12 cellular contexts compared by ENCODE assay signal in genomic region chr21:37139902-37140301, GRCh38.
DNase-seq lines count a peak whose midpoint lies in the region; ATAC-seq and TF ChIP-seq lines count a peak whose summit lies in the region.
"Had no signal": no experiment of that assay in that cellular context is flagged by ENCODE, and none has a peak within 500 bp of the region (broad histone marks: within the 10 kb centered on the region; RNA-seq: fewer than 3 reads in every experiment).

No MANE protein-coding gene starts in this region.

- peaks cover 7% of the 10 kb centered on the region for H3K36me3 ChIP-seq in BJ (ENCODE audit: control insufficient read depth, insufficient read depth, low read length)
- peaks cover 47% of the 10 kb centered on the region for H3K36me3 ChIP-seq in HUES64 (ENCODE audit: insufficient read depth, low read length)
- H3K36me3 ChIP-seq in brain microvascular endothelial cell (replicated peaks) = peaks cover 61% of the 10 kb centered on the region
- H3K36me3 ChIP-seq in ovary = no peaks in the 10 kb centered on the region
- peaks cover 0 to 71% of the 10 kb centered on the region in 2 donors for H3K36me3 ChIP-seq in gastroesophageal sphincter

- H3K4me1 ChIP-seq in HUES64 (ENCODE audit: insufficient read depth, low read length) (peaks cover 26% of the 10 kb centered on the region), ovary (ENCODE audit: insufficient read depth) (no peaks in the 10 kb centered on the region), gastroesophageal sphincter (no peaks in the 10 kb centered on the region)

- ATAC-seq in HG03159 (IDR thresholded peaks at IDR 0.05; ENCODE audit: unreplicated experiment) (no peak), gastroesophageal sphincter (no peak)

- intact Hi-C loops in ovary (cut with DNase I) = no loop called here

- WGBS in HUES64 = 16% methylated on average over 3 of the region's 4 CpGs
- WGBS in ovary, 3 donors = 57 to 69% (median 65%) methylated on average over 4 of the region's 4 CpGs
- WGBS in gastroesophageal sphincter (ENCODE audit: low coverage in 1 of 2), 2 donors = 40 to 56% methylated on average over 4 of the region's 4 CpGs

- no peak overlapping the region for H3K9ac ChIP-seq in HUES64 (ENCODE audit: low read depth, low read length)

- no peak overlapping the region for H3K4me3 ChIP-seq in BJ (ENCODE audit: low read depth, low read length)
- no peak overlapping the region; the same call in 1 of the 2 replicates for H3K4me3 ChIP-seq in HUES64 (ENCODE audit: low read length)
- H3K4me3 ChIP-seq in brain microvascular endothelial cell (ENCODE audit: low read depth, low read length) = no peak overlapping the region
- H3K4me3 ChIP-seq in ovary = no peak overlapping the region
- H3K4me3 ChIP-seq in gastroesophageal sphincter = no peak overlapping the region

- no peak for TF ChIP-seq CTCF in BJ (IDR thresholded peaks at IDR 0.05; ENCODE audit: insufficient read depth, low read depth, low read length)
- no peak for TF ChIP-seq CTCF in brain microvascular endothelial cell (IDR thresholded peaks at IDR 0.05; ENCODE audit: low read depth, low read length, missing control alignments)
- no peak for TF ChIP-seq CTCF in ovary (IDR thresholded peaks at IDR 0.05)
- no peak for TF ChIP-seq CTCF in gastroesophageal sphincter (IDR thresholded peaks at IDR 0.05)

- H3K9me3 ChIP-seq in HUES64 (ENCODE audit: insufficient read depth, low read depth, low read length) (peaks cover 6% of the 10 kb centered on the region; the same call in 1 of the 2 replicates), ovary (no peaks in the 10 kb centered on the region), gastroesophageal sphincter (peaks cover 0 to 4% (median 0%) of the 10 kb centered on the region in 3 donors)

- DNase-seq in BJ (ENCODE audit: low read depth) = peak; percentile 35
- DNase-seq in brain microvascular endothelial cell = peak; percentile 26
- DNase-seq in islet precursor cell = peak; percentile 58
- DNase-seq in ovary = no peak
- DNase-seq in inferior parietal cortex (ENCODE audit: extremely low spot score) = no peak
- DNase-seq: activated effector memory CD4-positive, alpha-beta T cell treated with Interleukin-2 at 50 U/mL for 16 hours; DND-41; MV-4-11; NCI-H2107 had no signal

- TF ChIP-seq EP300 in ovary (IDR thresholded peaks at IDR 0.05) (no peak), gastroesophageal sphincter (IDR thresholded peaks at IDR 0.05) (no peak)

- CTCF ChIA-PET in BJ (lab: Yijun Ruan, JAX) = interaction anchor here (0.6 to 2.0 kb wide), 3 partner anchors 9 to 19 kb away, joined by 3 to 8 read pairs (median 6); no protein-coding TSS in a partner anchor

- in situ Hi-C loops in brain microvascular endothelial cell (cut with HindIII; ENCODE audit: low pct_ligation_motif_present, low sequenced_read_pairs) = no loop called here

- H3K27ac ChIP-seq in HUES64 (ENCODE audit: low read depth, low read length) (peak overlapping the region; percentile 76), brain microvascular endothelial cell (peak overlapping the region; percentile 26), ovary (no peak overlapping the region), gastroesophageal sphincter (no peak overlapping the region)

- POLR2A ChIA-PET in BJ (lab: Charles Lee) = no interaction called here

- TF ChIP-seq POLR2A in ovary (IDR thresholded peaks at IDR 0.05) (no peak), gastroesophageal sphincter (IDR thresholded peaks at IDR 0.05) (no peak)

- H3K27me3 ChIP-seq in BJ (ENCODE audit: control insufficient read depth, insufficient read depth, low read length) (no peaks in the 10 kb centered on the region), HUES64 (ENCODE audit: insufficient read depth, low read length) (no peaks in the 10 kb centered on the region), brain microvascular endothelial cell (replicated peaks) (no peaks in the 10 kb centered on the region), ovary (no peaks in the 10 kb centered on the region), gastroesophageal sphincter (no peaks in the 10 kb centered on the region)

Comparison
In these comparisons a context has a peak if more than half of its experiments do, and no peak if none do; other contexts are left out.
1. DNase-seq: peak in BJ (single experiment), brain microvascular endothelial cell (single experiment) and islet precursor cell (single experiment); none in ovary (0 of 5) and inferior parietal cortex (single experiment).
2. H3K27ac ChIP-seq: peak in HUES64 (single experiment) and brain microvascular endothelial cell (single experiment); none in ovary (0 of 2) and gastroesophageal sphincter (0 of 4).